Comparison of ENCODE assay signal across 22 cellular contexts in the genomic region with DNA sequence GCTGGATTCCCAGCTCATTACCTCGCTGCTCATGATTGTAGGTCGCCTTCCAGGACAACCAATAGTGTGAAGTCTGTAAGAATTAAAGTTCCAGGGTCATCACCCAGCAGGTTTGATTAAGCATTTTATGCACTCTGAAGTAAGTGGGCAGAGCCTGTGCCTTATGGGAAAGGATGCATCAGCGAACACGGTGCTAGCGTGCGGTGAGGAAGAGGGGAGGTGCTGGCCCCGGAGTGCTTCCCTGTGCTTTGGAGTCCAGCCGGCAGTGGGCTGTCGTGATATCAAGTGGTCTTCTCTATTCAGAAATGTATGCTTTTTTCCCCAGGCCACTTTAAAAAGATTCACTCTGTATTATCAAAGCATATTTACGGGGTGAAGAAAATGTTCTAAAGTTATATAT.
"Had no signal": no experiment of that assay in that cellular context is flagged by ENCODE, and none has a peak within 500 bp of the region (broad histone marks: within the 10 kb centered on the region; RNA-seq: fewer than 3 reads in every experiment).

No MANE protein-coding gene starts in this region.

- H3K9me3 ChIP-seq: esophagus squamous epithelium, gastroesophageal sphincter, left ventricle myocardium inferior, lower lobe of right lung, psoas muscle, spleen, tibial artery had no signal

- H3K27me3 ChIP-seq: esophagus squamous epithelium, gastroesophageal sphincter, spleen, tibial artery had no signal

- H3K27ac ChIP-seq: esophagus squamous epithelium, lower lobe of right lung, parathyroid adenoma, psoas muscle, spleen, tibial artery had no signal

- H3K9ac ChIP-seq: parathyroid adenoma had no signal

- H3K9me3 Mint-ChIP-seq: stimulated activated memory B cell treated with anti-CD40 and anti-IgM and Interleukin-4, amounts not matched to agents 10 μg/mL and 1 μg/mL and 100 μg/mL, for 72 hours; stimulated activated naive CD8-positive, alpha-beta T cell treated with anti-CD3 and anti-CD28 coated beads, Interleukin-15, Interleukin-2, amounts not matched to agents 100 ng/mL and 50 ng/mL, for 24 hours had no signal

- FAIRE-seq: keratinocyte had no signal

- H3K4me1 ChIP-seq: tibial artery had no signal

- H3K4me3 ChIP-seq: esophagus squamous epithelium, gastroesophageal sphincter, left ventricle myocardium inferior, lower lobe of right lung, psoas muscle, spleen, tibial artery had no signal

- H2AFZ ChIP-seq: parathyroid adenoma had no signal

- H3K27ac Mint-ChIP-seq: naive thymus-derived CD4-positive, alpha-beta T cell; nephron progenitor cell; stimulated activated memory B cell treated with anti-CD40 and anti-IgM and Interleukin-4, amounts not matched to agents 10 μg/mL and 1 μg/mL and 100 μg/mL, for 72 hours; stimulated activated naive CD8-positive, alpha-beta T cell treated with anti-CD3 and anti-CD28 coated beads, Interleukin-15, Interleukin-2, amounts not matched to agents 100 ng/mL and 50 ng/mL, for 24 hours had no signal

- H3K79me2 ChIP-seq: parathyroid adenoma had no signal

- ATAC-seq: gastroesophageal sphincter; naive thymus-derived CD4-positive, alpha-beta T cell; stimulated activated memory B cell treated with anti-CD40 and anti-IgM and Interleukin-4, amounts not matched to agents 10 μg/mL and 1 μg/mL and 100 μg/mL, for 72 hours had no signal

- H3K27me3 Mint-ChIP-seq: naive thymus-derived CD4-positive, alpha-beta T cell; stimulated activated memory B cell treated with anti-CD40 and anti-IgM and Interleukin-4, amounts not matched to agents 10 μg/mL and 1 μg/mL and 100 μg/mL, for 72 hours; stimulated activated naive CD8-positive, alpha-beta T cell treated with anti-CD3 and anti-CD28 coated beads, Interleukin-15, Interleukin-2, amounts not matched to agents 100 ng/mL and 50 ng/mL, for 24 hours had no signal

- DNase-seq: cortex of kidney; effector memory CD4-positive, alpha-beta T cell; esophagus squamous epithelium; foreskin fibroblast; glutamatergic neuron; left ventricle myocardium inferior; lower lobe of right lung; mesendoderm; naive thymus-derived CD4-positive, alpha-beta T cell; nephron progenitor cell; psoas muscle; retina; spleen; stimulated activated CD4-positive, alpha-beta T cell treated with anti-CD3 and anti-CD28 coated beads, Interleukin-15, amount 100 ng/mL, for 24 hours; stimulated activated CD4-positive, alpha-beta T cell treated with anti-CD3 and anti-CD28 coated beads, Interleukin-1b, Interleukin-23, amount 100 ng/mL, for 48 hours; stimulated activated CD4-positive, alpha-beta T cell treated with anti-CD3 and anti-CD28 coated beads, Interleukin-4, amount 100 ng/mL, for 24 hours had no signal

- H3K36me3 ChIP-seq: left ventricle myocardium inferior had no signal

- H3K4me3 Mint-ChIP-seq: naive thymus-derived CD4-positive, alpha-beta T cell; nephron progenitor cell; stimulated activated memory B cell treated with anti-CD40 and anti-IgM and Interleukin-4, amounts not matched to agents 10 μg/mL and 1 μg/mL and 100 μg/mL, for 72 hours; stimulated activated naive CD8-positive, alpha-beta T cell treated with anti-CD3 and anti-CD28 coated beads, Interleukin-15, Interleukin-2, amounts not matched to agents 100 ng/mL and 50 ng/mL, for 24 hours had no signal
